19 cellular contexts compared by ENCODE assay signal in the genomic region with DNA sequence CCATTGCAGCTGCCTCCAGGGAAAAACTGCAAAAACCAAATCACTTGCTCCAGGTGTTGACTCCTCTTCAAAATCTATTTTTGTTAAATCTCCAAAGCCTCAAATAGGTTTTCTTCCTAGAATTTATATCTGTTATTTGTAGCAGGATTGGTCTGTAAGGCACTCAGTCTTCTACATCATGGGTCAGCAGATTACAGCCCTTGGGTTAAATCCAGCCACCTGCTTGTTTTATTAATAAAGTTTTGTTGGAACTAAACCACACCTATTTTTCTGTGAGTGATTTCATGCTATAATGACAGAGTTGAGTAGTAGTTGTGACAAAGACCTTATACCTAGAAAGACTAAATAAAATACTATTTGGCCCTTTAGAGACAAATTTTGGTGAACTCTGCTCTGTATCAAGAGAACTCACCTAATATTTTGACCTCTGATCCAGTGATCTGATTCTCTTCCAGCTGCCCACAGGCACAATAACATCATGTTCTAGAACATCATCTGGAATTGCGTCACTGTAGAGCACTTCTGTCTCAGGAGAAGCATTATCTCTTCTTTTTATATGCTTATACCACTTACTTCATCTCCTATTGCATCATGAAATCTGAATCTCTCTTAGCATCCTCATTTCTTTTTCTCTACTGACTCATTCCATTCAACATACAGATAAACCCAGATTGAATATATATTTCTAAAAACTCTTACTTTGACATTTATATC.
DNase-seq lines count a peak whose midpoint lies in the region; ATAC-seq, FAIRE-seq and TF ChIP-seq lines count a peak whose summit lies in the region.
"Had no signal": no experiment of that assay in that cellular context is flagged by ENCODE, and none has a peak within 500 bp of the region (broad histone marks: within the 10 kb centered on the region; RNA-seq: fewer than 3 reads in every experiment).

No MANE protein-coding gene starts in this region.

- no peak for TF ChIP-seq CTCF in right atrium auricular region (IDR thresholded peaks at IDR 0.05)
- TF ChIP-seq CTCF in astrocyte (IDR thresholded peaks at IDR 0.05; ENCODE audit: insufficient read depth, low read depth, low read length), result no peak
- no peak for TF ChIP-seq CTCF in gastroesophageal sphincter (IDR thresholded peaks at IDR 0.05)
- TF ChIP-seq CTCF in upper lobe of right lung (IDR thresholded peaks at IDR 0.05), result no peak
- TF ChIP-seq CTCF in PC-3 (conservative IDR thresholded peaks at IDR 0.05; ENCODE audit: low read depth, low read length), result no peak

- H3K9me2 ChIP-seq in PC-3 (replicated peaks; ENCODE audit: low read length), result no peaks in the 10 kb centered on the region

- no peak for TF ChIP-seq EP300 in gastroesophageal sphincter (IDR thresholded peaks at IDR 0.05)

- BruUV-seq in PC-3 (replicated peaks; lab: Mats Ljungman, UMichigan), result no TSS peak

- H3K27ac ChIP-seq in right atrium auricular region, result peak overlapping the region in 1 of 2 donors; percentile 41
- H3K27ac ChIP-seq in astrocyte (ENCODE audit: low read depth, low read length), result no peak overlapping the region
- no peak overlapping the region for H3K27ac ChIP-seq in gastroesophageal sphincter
- no peak overlapping the region for H3K27ac ChIP-seq in upper lobe of right lung
- no peak overlapping the region for H3K27ac ChIP-seq in PC-3 (ENCODE audit: low read length)
- H3K27ac ChIP-seq: esophagus squamous epithelium, ovary, SJSA1 had no signal

- no peak overlapping the region for H3K9ac ChIP-seq in astrocyte (ENCODE audit: low read length)
- no peak overlapping the region for H3K9ac ChIP-seq in PC-3 (ENCODE audit: low read length)

- peaks cover 4% of the 10 kb centered on the region for H3K9me3 Mint-ChIP-seq in astrocyte (ENCODE audit: unreplicated experiment)
- H3K9me3 Mint-ChIP-seq: immature natural killer cell had no signal

- no peaks in the 10 kb centered on the region for H3F3A ChIP-seq in PC-3 (ENCODE audit: low read length, unreplicated experiment)

- H3K36me3 Mint-ChIP-seq in astrocyte (ENCODE audit: low read depth, unreplicated experiment), result no peaks in the 10 kb centered on the region

- H3K36me3 ChIP-seq in right atrium auricular region (no peaks in the 10 kb centered on the region), astrocyte (ENCODE audit: insufficient read depth, low read length) (no peaks in the 10 kb centered on the region), gastroesophageal sphincter (no peaks in the 10 kb centered on the region), upper lobe of right lung (no peaks in the 10 kb centered on the region), PC-3 (ENCODE audit: low read depth, low read length) (no peaks in the 10 kb centered on the region)
- H3K36me3 ChIP-seq: esophagus squamous epithelium, HAP-1, ovary, SJSA1 had no signal

- no peak overlapping the region for H3K4me3 Mint-ChIP-seq in astrocyte (ENCODE audit: unreplicated experiment)
- H3K4me3 Mint-ChIP-seq: activated T-helper 1 cell treated with anti-CD3 and anti-CD28 coated beads, Interleukin-12 subunit alpha, Interleukin-12 subunit beta, Interleukin-2, Interleukin-4 antibody, amounts not matched to agents 30 ng/mL and 10 ng/mL and 1 ng/mL, durations not matched to agents 14 hours and 24 hours and 36 hours; immature natural killer cell had no signal

- TF ChIP-seq POLR2A in gastroesophageal sphincter (IDR thresholded peaks at IDR 0.05), result no peak

- H4K20me1 ChIP-seq in astrocyte (ENCODE audit: insufficient read depth, low read length) (no peaks in the 10 kb centered on the region), PC-3 (ENCODE audit: low read length) (no peaks in the 10 kb centered on the region)

- H3K79me2 ChIP-seq in astrocyte (ENCODE audit: insufficient read depth, low read length) (no peaks in the 10 kb centered on the region), PC-3 (ENCODE audit: low read length) (no peaks in the 10 kb centered on the region)

- H3K4me1 ChIP-seq in right atrium auricular region (no peaks in the 10 kb centered on the region), astrocyte (ENCODE audit: insufficient read depth, low read length) (no peaks in the 10 kb centered on the region), gastroesophageal sphincter (no peaks in the 10 kb centered on the region), upper lobe of right lung (no peaks in the 10 kb centered on the region), PC-3 (ENCODE audit: insufficient read depth, low read length) (no peaks in the 10 kb centered on the region)
- H3K4me1 ChIP-seq: esophagus squamous epithelium, HAP-1, SJSA1 had no signal

- H3K27me3 ChIP-seq in right atrium auricular region (no peaks in the 10 kb centered on the region), astrocyte (ENCODE audit: insufficient read depth, low read length) (no peaks in the 10 kb centered on the region), gastroesophageal sphincter (no peaks in the 10 kb centered on the region), upper lobe of right lung (no peaks in the 10 kb centered on the region), PC-3 (ENCODE audit: low read length) (no peaks in the 10 kb centered on the region)
- H3K27me3 ChIP-seq: esophagus squamous epithelium, ovary, SJSA1 had no signal

- H3K4me3 ChIP-seq in right atrium auricular region, result no peak overlapping the region
- H3K4me3 ChIP-seq in astrocyte (ENCODE audit: insufficient read depth, low read depth, low read length), result no peak overlapping the region
- no peak overlapping the region for H3K4me3 ChIP-seq in gastroesophageal sphincter
- no peak overlapping the region for H3K4me3 ChIP-seq in upper lobe of right lung
- H3K4me3 ChIP-seq in PC-3 (ENCODE audit: low read length), result no peak overlapping the region
- H3K4me3 ChIP-seq: esophagus squamous epithelium, HAP-1, ovary, SJSA1 had no signal

- CTCF ChIA-PET in HEK293T (lab: Yijun Ruan, JAX), result no interaction called here
- CTCF ChIA-PET in PC-3 (lab: Charles Lee), result no interaction called here

- no peak for DNase-seq in Right ventricle myocardium superior
- DNase-seq in right atrium auricular region (ENCODE audit: low spot score), result no peak
- peak; percentile 6 for DNase-seq in astrocyte (ENCODE audit: low read depth)
- DNase-seq in upper lobe of right lung, result no peak
- no peak for DNase-seq in HEK293T (ENCODE audit: extremely low spot score)
- DNase-seq in PC-3, result no peak
- DNase-seq: activated CD4-positive, alpha-beta T cell treated with anti-CD3 and anti-CD28 coated beads, Interleukin-2, amount 50 U/mL, for 4 hours; amygdala; dermis blood vessel endothelial cell; esophagus squamous epithelium; immature natural killer cell; NCI-H2107; ovary had no signal

- H2AFZ ChIP-seq in astrocyte (ENCODE audit: low read depth, low read length) (no peak overlapping the region), PC-3 (ENCODE audit: low read length) (no peak overlapping the region)

- peak; percentile 32 for FAIRE-seq in astrocyte (lab: Jason Lieb, UNC)
- FAIRE-seq: D721Med had no signal

- H3K4me2 ChIP-seq in astrocyte (ENCODE audit: low read length) (no peak overlapping the region), PC-3 (ENCODE audit: low read length) (no peak overlapping the region)

- H3K27me3 Mint-ChIP-seq in astrocyte (ENCODE audit: low read depth, unreplicated experiment), result no peaks in the 10 kb centered on the region

- peaks cover 0 to 14% of the 10 kb centered on the region in 2 donors for H3K9me3 ChIP-seq in right atrium auricular region
- H3K9me3 ChIP-seq in astrocyte (ENCODE audit: insufficient read depth, low read depth, low read length), result no peaks in the 10 kb centered on the region
- H3K9me3 ChIP-seq in gastroesophageal sphincter, result peaks cover 0 to 7% (median 0%) of the 10 kb centered on the region in 3 donors
- peaks cover 5% of the 10 kb centered on the region for H3K9me3 ChIP-seq in upper lobe of right lung
- no peaks in the 10 kb centered on the region for H3K9me3 ChIP-seq in PC-3 (ENCODE audit: low read length)
- H3K9me3 ChIP-seq: esophagus squamous epithelium, HAP-1, ovary, SJSA1 had no signal

- 90 to 100% methylated on average over 1 of the region's 1 CpG for WGBS in gastroesophageal sphincter (ENCODE audit: low coverage in 1 of 2), 2 donors

- peaks cover 13% of the 10 kb centered on the region for H3K4me1 Mint-ChIP-seq in astrocyte (ENCODE audit: low read depth, unreplicated experiment)
- H3K4me1 Mint-ChIP-seq: immature natural killer cell had no signal

- H3K27ac Mint-ChIP-seq in astrocyte (ENCODE audit: unreplicated experiment), result no peak overlapping the region
- H3K27ac Mint-ChIP-seq: activated T-helper 1 cell treated with anti-CD3 and anti-CD28 coated beads, Interleukin-12 subunit alpha, Interleukin-12 subunit beta, Interleukin-2, Interleukin-4 antibody, amounts not matched to agents 30 ng/mL and 10 ng/mL and 1 ng/mL, durations not matched to agents 14 hours and 24 hours and 36 hours; immature natural killer cell had no signal

- POLR2A ChIA-PET in HEK293T (lab: Yijun Ruan, JAX), result no interaction called here
- POLR2A ChIA-PET in PC-3 (lab: Charles Lee; ENCODE audit: unreplicated experiment), result no interaction called here

- intact Hi-C loops in Right ventricle myocardium superior (cut with DNase I) (no loop called here), upper lobe of right lung (cut with DNase I) (no loop called here), PC-3 (cut with micrococcal nuclease) (no loop called here)

- ATAC-seq in Right ventricle myocardium superior (ENCODE audit: poor library complexity) (peak; percentile 89), gastroesophageal sphincter (peak; percentile 85), upper lobe of right lung (peak; percentile 41), PC-3 (no peak), GM21723 (IDR thresholded peaks at IDR 0.05; ENCODE audit: unreplicated experiment) (no peak)

TF ChIP-seq in HEK293T, 16 proteins besides CTCF, POLR2A, EP300 and RAD21:
- TF ChIP-seq ZNF384 (IDR thresholded peaks at IDR 0.05) (no peak), BHLHE40 (IDR thresholded peaks at IDR 0.05; ENCODE audit: borderline replicate concordance) (no peak), CTBP1 (IDR thresholded peaks at IDR 0.05; ENCODE audit: borderline replicate concordance) (no peak), FOXA1 (IDR thresholded peaks at IDR 0.05) (no peak), NFRKB (IDR thresholded peaks at IDR 0.05) (no peak), FOXM1 (IDR thresholded peaks at IDR 0.05; ENCODE audit: borderline replicate concordance) (no peak), ARNT (IDR thresholded peaks at IDR 0.05) (no peak), HDGF (IDR thresholded peaks at IDR 0.05; ENCODE audit: borderline replicate concordance) (no peak), ELF4 (IDR thresholded peaks at IDR 0.05) (no peak)

Comparison
In these comparisons a context has a peak if more than half of its experiments do, and no peak if none do; other contexts are left out.
1. ATAC-seq: peak in Right ventricle myocardium superior (single experiment), gastroesophageal sphincter (single experiment) and upper lobe of right lung (single experiment); none in PC-3 (single experiment) and GM21723 (single experiment).